ENCODE assay signal across 1 cellular context in genomic region chr13:26221721-26222522, GRCh38.
TF ChIP-seq lines count a peak whose summit lies in the region.

Gene RNF6, minus strand, starts transcription at chr13:26222314. Its CDS starts 2,665 bp downstream, at chr13:26219649.

TF ChIP-seq in HepG2, 621 proteins besides CTCF, POLR2A, EP300 and RAD21 (continued from another document and continues in another):
- TF ChIP-seq TERF1 (CRISPR knock-in tag; IDR thresholded peaks at IDR 0.05) (peak; percentile 71; the same call in 1 of the 2 replicates), ZNF414 (CRISPR knock-in tag; IDR thresholded peaks at IDR 0.05) (peak; percentile 86), ZFY (CRISPR knock-in tag; IDR thresholded peaks at IDR 0.05) (peak; percentile 89), ZNF782 (CRISPR knock-in tag; IDR thresholded peaks at IDR 0.05; ENCODE audit: borderline replicate concordance) (peak; percentile 71; the same call in 1 of the 2 replicates), KDM3A (CRISPR knock-in tag; IDR thresholded peaks at IDR 0.05; ENCODE audit: low read depth) (peak; percentile 84; the same call in 1 of the 2 replicates), IRF2 (CRISPR knock-in tag; IDR thresholded peaks at IDR 0.05) (peak; percentile 51), FOXP4 (CRISPR knock-in tag; IDR thresholded peaks at IDR 0.05) (peak; percentile 67), ZKSCAN1 (IDR thresholded peaks at IDR 0.05; ENCODE audit: low read length) (no peak), ZNF747 (CRISPR knock-in tag; IDR thresholded peaks at IDR 0.05; ENCODE audit: borderline replicate concordance) (peak; percentile 83; the same call in 1 of the 2 replicates), KLF9 (CRISPR knock-in tag; IDR thresholded peaks at IDR 0.05; ENCODE audit: low read depth) (no peak), CREBL2 (CRISPR knock-in tag; IDR thresholded peaks at IDR 0.05; ENCODE audit: borderline replicate concordance) (peak; percentile 68; the same call in 1 of the 2 replicates), TOE1 (CRISPR knock-in tag; IDR thresholded peaks at IDR 0.05) (no peak), ZNF740 (CRISPR knock-in tag; IDR thresholded peaks at IDR 0.05) (0 out of 2 replicates have a peak, but pooled peaks have one; percentile 50), NR2F6 (IDR thresholded peaks at IDR 0.05) (no peak), NR2F6 (CRISPR knock-in tag; IDR thresholded peaks at IDR 0.05) (peak; percentile 32; the same call in 1 of the 2 replicates), CBFB (CRISPR knock-in tag; IDR thresholded peaks at IDR 0.05) (no peak), HNF4G (IDR thresholded peaks at IDR 0.05; ENCODE audit: borderline replicate concordance, low read depth, low read length) (0 out of 2 replicates have a peak, but pooled peaks have one; percentile 25), HNF4G (CRISPR knock-in tag; IDR thresholded peaks at IDR 0.05; ENCODE audit: borderline replicate concordance, low read depth) (peak; percentile 35; the same call in 1 of the 2 replicates), ZBTB2 (CRISPR knock-in tag; IDR thresholded peaks at IDR 0.05; ENCODE audit: low read depth) (peak; percentile 80), THRA (CRISPR knock-in tag; IDR thresholded peaks at IDR 0.05; ENCODE audit: borderline replicate concordance) (peak; percentile 64), SP5 (CRISPR knock-in tag; IDR thresholded peaks at IDR 0.05; ENCODE audit: borderline replicate concordance, low read depth) (no peak), NAIF1 (CRISPR knock-in tag; IDR thresholded peaks at IDR 0.05; ENCODE audit: borderline replicate concordance) (no peak), ZNF768 (CRISPR knock-in tag; IDR thresholded peaks at IDR 0.05) (peak; percentile 88), ZBTB49 (CRISPR knock-in tag; IDR thresholded peaks at IDR 0.05; ENCODE audit: borderline replicate concordance) (no peak), E2F1 (CRISPR knock-in tag; IDR thresholded peaks at IDR 0.05) (peak; percentile 53; the same call in 1 of the 2 replicates), SNAPC5 (CRISPR knock-in tag; IDR thresholded peaks at IDR 0.05; ENCODE audit: borderline replicate concordance) (0 out of 2 replicates have a peak, but pooled peaks have one; percentile 28), ZNF326 (CRISPR knock-in tag; IDR thresholded peaks at IDR 0.05; ENCODE audit: borderline replicate concordance) (no peak), HDAC2 (CRISPR knock-in tag; IDR thresholded peaks at IDR 0.05) (peak; percentile 29; the same call in 1 of the 2 replicates), TFDP2 (CRISPR knock-in tag; IDR thresholded peaks at IDR 0.05) (peak; percentile 21; the same call in 1 of the 2 replicates), ZNF678 (CRISPR knock-in tag; IDR thresholded peaks at IDR 0.05) (no peak), CCAR2 (optimal IDR thresholded peaks at IDR 0.05; ENCODE audit: low read depth, low read length) (no peak), MIER2 (CRISPR knock-in tag; IDR thresholded peaks at IDR 0.05) (peak; percentile 46; the same call in 1 of the 2 replicates), CEBPG (CRISPR knock-in tag; IDR thresholded peaks at IDR 0.05) (0 out of 2 replicates have a peak, but pooled peaks have one; percentile 10), ZNF670 (CRISPR knock-in tag; IDR thresholded peaks at IDR 0.05; ENCODE audit: borderline replicate concordance) (no peak; the same call in 1 of the 2 replicates), CEBPZ (IDR thresholded peaks at IDR 0.05; ENCODE audit: low read length) (no peak), ZBTB20 (CRISPR knock-in tag; IDR thresholded peaks at IDR 0.05; ENCODE audit: borderline replicate concordance, low read depth) (no peak), BHLHE40 (IDR thresholded peaks at IDR 0.05; ENCODE audit: low read length) (no peak), KLF16 (CRISPR knock-in tag; IDR thresholded peaks at IDR 0.05) (peak in 1 of 2 experiments; percentile 76; a peak in 2 of 4 replicates), ZNF772 (CRISPR knock-in tag; IDR thresholded peaks at IDR 0.05) (peak; percentile 88), DR1 (CRISPR knock-in tag; IDR thresholded peaks at IDR 0.05) (peak; percentile 65), NCOA5 (CRISPR knock-in tag; IDR thresholded peaks at IDR 0.05) (no peak), SKI (IDR thresholded peaks at IDR 0.05; ENCODE audit: partially characterized antibody) (peak; percentile 22), ZNF331 (CRISPR knock-in tag; IDR thresholded peaks at IDR 0.05) (peak; percentile 88), ZNF430 (CRISPR knock-in tag; IDR thresholded peaks at IDR 0.05) (peak; percentile 55), JUN (CRISPR knock-in tag; IDR thresholded peaks at IDR 0.05) (no peak; the same call in 1 of the 2 replicates), PCBP2 (optimal IDR thresholded peaks at IDR 0.05; ENCODE audit: low read depth, low read length, poor library complexity, severe bottlenecking) (no peak), ERF (CRISPR knock-in tag; IDR thresholded peaks at IDR 0.05) (peak; percentile 69), NONO (IDR thresholded peaks at IDR 0.05) (no peak), NONO (CRISPR knock-in tag; conservative IDR thresholded peaks at IDR 0.05) (peak; percentile 90), HDAC6 (IDR thresholded peaks at IDR 0.05; ENCODE audit: low read depth, low read length) (no peak), ZNF75D (CRISPR knock-in tag; IDR thresholded peaks at IDR 0.05; ENCODE audit: borderline replicate concordance) (no peak), POGZ (CRISPR knock-in tag; IDR thresholded peaks at IDR 0.05) (peak; percentile 88), ZNF761 (CRISPR knock-in tag; conservative IDR thresholded peaks at IDR 0.05) (peak; percentile 70; the same call in 1 of the 2 replicates), ZNF501 (CRISPR knock-in tag; IDR thresholded peaks at IDR 0.05) (peak; percentile 90)
